15 cellular contexts compared by ENCODE assay signal in the genomic region with DNA sequence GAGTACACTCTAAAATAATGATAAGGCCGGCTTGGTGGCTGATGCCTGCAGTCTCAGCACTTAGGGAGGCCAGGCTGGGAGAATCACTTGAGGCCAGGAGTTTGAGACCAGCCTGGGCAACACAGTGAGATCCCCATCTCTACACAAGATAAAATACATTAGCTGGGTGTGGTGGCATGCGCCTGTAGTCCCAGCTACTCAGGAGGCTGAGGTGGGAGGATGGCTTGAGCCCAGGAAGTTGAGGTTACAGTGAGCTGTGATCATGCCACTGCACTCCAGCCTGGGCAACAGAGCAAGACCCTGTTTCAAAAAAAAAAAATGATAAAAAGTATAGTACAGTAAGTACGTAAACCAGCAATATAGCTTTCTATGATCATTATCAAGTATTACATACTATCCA. TPM values are rescaled to one million over a fixed set of nuclear protein-coding genes. Genes with fewer than 3 reads are reported as not detected.
DNase-seq lines count a peak whose midpoint lies in the region; ATAC-seq, FAIRE-seq and TF ChIP-seq lines count a peak whose summit lies in the region.
"Not testable (repeated sequence)": the region's sequence is repeated elsewhere in the genome, so short reads cannot be mapped to it uniquely, and the experiment has no call there.
"Had no signal": no experiment of that assay in that cellular context is flagged by ENCODE, and none has a peak within 500 bp of the region (broad histone marks: within the 10 kb centered on the region; RNA-seq: fewer than 3 reads in every experiment).

No MANE protein-coding gene starts in this region.

- not testable (repeated sequence) for H3K27ac ChIP-seq in HEK293 (ENCODE audit: extremely low read depth, low read depth, low read length); K562 (ENCODE audit: extremely low read depth, low read depth, low read length); spleen; aorta (ENCODE audit: low read depth in 1 of 2, low read length in 2 of 2)

- not testable (repeated sequence) for ATAC-seq in T-helper 17 cell; WTC11; K562; aorta (ENCODE audit: low FRiP score)

- H3K4me1 Mint-ChIP-seq in T-helper 17 cell: peaks cover 10% of the 10 kb centered on the region
- H3K4me1 Mint-ChIP-seq in WTC11: not testable (repeated sequence)
- peaks cover 12% of the 10 kb centered on the region for H3K4me1 Mint-ChIP-seq in activated CD4-positive, alpha-beta T cell treated with anti-CD3 and anti-CD28 coated beads, Interleukin-2, amount 10 ng/mL, durations not matched to agents 7 days and 5 days
- H3K4me1 Mint-ChIP-seq in activated CD4-positive, alpha-beta memory T cell treated with anti-CD3 and anti-CD28 coated beads, Interleukin-2, amount 10 ng/mL, durations not matched to agents 7 days and 5 days: peaks cover 33% of the 10 kb centered on the region

- not testable (repeated sequence) for TF ChIP-seq CTCF in HEK293 (tag by site-specific recombination; IDR thresholded peaks at IDR 0.05); WTC11 (IDR thresholded peaks at IDR 0.05); K562 (IDR thresholded peaks at IDR 0.05 in 2 of 3, conservative IDR thresholded peaks at IDR 0.05 in 1 of 3; ENCODE audit: insufficient read depth in 2 of 3, low read depth in 1 of 3, low read length in 3 of 3); spleen (IDR thresholded peaks at IDR 0.05 in 8 of 11, conservative IDR thresholded peaks at IDR 0.05 in 3 of 11)

- FAIRE-seq in K562 (lab: Jason Lieb, UNC): not testable (repeated sequence)

- TF ChIP-seq RAD21 in K562 (CRISPR knock-in tag; conservative IDR thresholded peaks at IDR 0.05 in 1 of 2, IDR thresholded peaks at IDR 0.05 in 1 of 2): not testable (repeated sequence)

- peak overlapping the region; percentile 69 for H3K27ac Mint-ChIP-seq in T-helper 17 cell
- not testable (repeated sequence) for H3K27ac Mint-ChIP-seq in WTC11
- peak overlapping the region; percentile 13 for H3K27ac Mint-ChIP-seq in activated CD4-positive, alpha-beta T cell treated with anti-CD3 and anti-CD28 coated beads, Interleukin-2, amount 10 ng/mL, durations not matched to agents 7 days and 5 days
- H3K27ac Mint-ChIP-seq in activated CD4-positive, alpha-beta memory T cell treated with anti-CD3 and anti-CD28 coated beads, Interleukin-2, amount 10 ng/mL, durations not matched to agents 7 days and 5 days: peak overlapping the region; percentile 40

- not testable (repeated sequence) for H3K36me3 ChIP-seq in HEK293 (ENCODE audit: control insufficient read depth in 2 of 2, insufficient read depth in 1 of 2, low read length in 2 of 2); spleen; aorta (ENCODE audit: control insufficient read depth in 1 of 2, insufficient read depth in 2 of 2, low read length in 1 of 2)
- H3K36me3 ChIP-seq in K562 (ENCODE audit: control insufficient read depth, insufficient read depth, low read length): peaks cover 49% of the 10 kb centered on the region; the same call in 2 of the 3 replicates

- H4K20me1 ChIP-seq in K562 (replicated peaks; ENCODE audit: control insufficient read depth, insufficient read depth, low read length): not testable (repeated sequence)

- not testable (repeated sequence) for H3K4me2 ChIP-seq in K562 (ENCODE audit: insufficient read depth, low read length)

- not testable (repeated sequence) for H3K9me3 Mint-ChIP-seq in WTC11; activated CD4-positive, alpha-beta T cell treated with anti-CD3 and anti-CD28 coated beads, Interleukin-2, amount 10 ng/mL, durations not matched to agents 7 days and 5 days; activated CD4-positive, alpha-beta memory T cell treated with anti-CD3 and anti-CD28 coated beads, Interleukin-2, amount 10 ng/mL, durations not matched to agents 7 days and 5 days

- H2AFZ ChIP-seq in K562 (ENCODE audit: low read depth, low read length): not testable (repeated sequence)

- H3K27me3 ChIP-seq in K562 (ENCODE audit: control insufficient read depth in 2 of 2, insufficient read depth in 2 of 2, low read length in 2 of 2); spleen (replicated peaks in 1 of 7); aorta (ENCODE audit: control insufficient read depth in 1 of 2, insufficient read depth in 2 of 2, low read length in 1 of 2): not testable (repeated sequence)

- intact Hi-C loops in K562 (cut with micrococcal nuclease); spleen (cut with DNase I; ENCODE audit: low total_unique reads); aorta (cut with DNase I): not testable (repeated sequence)

- POLR2A ChIA-PET in HEK293 (lab: Yijun Ruan, JAX); WTC11 (lab: Charles Lee); activated CD4-positive, alpha-beta T cell treated with anti-CD3 and anti-CD28 coated beads, Interleukin-2, amount 10 ng/mL, durations not matched to agents 7 days and 5 days (lab: Charles Lee): not testable (repeated sequence)
- POLR2A ChIA-PET in activated CD4-positive, alpha-beta memory T cell treated with anti-CD3 and anti-CD28 coated beads, Interleukin-2, amount 10 ng/mL, durations not matched to agents 7 days and 5 days (lab: Charles Lee): interaction anchor here (1.2 to 2.4 kb wide), 2 partner anchors 38 to 193 kb away, joined by 3 to 12 read pairs; a partner anchor contains a TSS
- POLR2A ChIA-PET in K562 (lab: Yijun Ruan, JAX): interaction anchor here (0.6 to 1.3 kb wide), 4 partner anchors 82 to 222 kb away, joined by 3 to 5 read pairs (median 4); a partner anchor contains a TSS

- 69% methylated on average over 3 of the region's 3 CpGs for WGBS in K562 (ENCODE audit: insufficient coverage, low coverage, missing lambda C conversion rate)
- WGBS in spleen, 5 donors: 91 to 95% (median 92%) methylated on average over 3 of the region's 3 CpGs
- WGBS in aorta, 2 donors: 84 to 88% methylated on average over 3 of the region's 3 CpGs

- not testable (repeated sequence) for TF ChIP-seq EP300 in K562 (IDR thresholded peaks at IDR 0.05; ENCODE audit: low read length)

- not testable (repeated sequence) for H3K36me3 Mint-ChIP-seq in T-helper 17 cell (ENCODE audit: low read depth); activated CD4-positive, alpha-beta T cell treated with anti-CD3 and anti-CD28 coated beads, Interleukin-2, amount 10 ng/mL, durations not matched to agents 7 days and 5 days (ENCODE audit: low read depth)
- H3K36me3 Mint-ChIP-seq in WTC11: peaks cover 17% of the 10 kb centered on the region
- peaks cover 55% of the 10 kb centered on the region for H3K36me3 Mint-ChIP-seq in activated CD4-positive, alpha-beta memory T cell treated with anti-CD3 and anti-CD28 coated beads, Interleukin-2, amount 10 ng/mL, durations not matched to agents 7 days and 5 days (ENCODE audit: low read depth)

- TF ChIP-seq POLR2A in K562 (conservative IDR thresholded peaks at IDR 0.05); spleen (IDR thresholded peaks at IDR 0.05): not testable (repeated sequence)

- not testable (repeated sequence) for H3K4me3 ChIP-seq in HEK293 (ENCODE audit: low read depth, low read length); K562; spleen; aorta (ENCODE audit: low read length in 2 of 2)

- not testable (repeated sequence) for H3K9ac ChIP-seq in K562 (ENCODE audit: insufficient read depth in 1 of 2, low read depth in 2 of 2, low read length in 2 of 2)

- not testable (repeated sequence) for H3K9me1 ChIP-seq in K562 (ENCODE audit: control insufficient read depth, insufficient read depth, low read length)

- H3K9me3 ChIP-seq in HEK293 (ENCODE audit: control insufficient read depth, insufficient read depth, low read depth, low read length); T-helper 17 cell (ENCODE audit: control insufficient read depth, low read length, poor library complexity, severe bottlenecking); K562 (replicated peaks; ENCODE audit: control insufficient read depth, insufficient read depth, low read depth, low read length); aorta (ENCODE audit: control insufficient read depth, low read length): not testable (repeated sequence)
- peaks cover 0 to 16% (median 11%) of the 10 kb centered on the region in 8 donors for H3K9me3 ChIP-seq in spleen

- not testable (repeated sequence) for DNase-seq in T-helper 17 cell; WTC11 (ENCODE audit: low spot score); activated CD4-positive, alpha-beta T cell treated with anti-CD3 and anti-CD28 coated beads, Interleukin-2, amount 10 ng/mL, durations not matched to agents 7 days and 5 days; activated CD4-positive, alpha-beta memory T cell treated with anti-CD3 and anti-CD28 coated beads, Interleukin-2, amount 10 ng/mL, durations not matched to agents 7 days and 5 days; K562 (ENCODE audit: extremely low read depth in 1 of 4, low spot score in 3 of 4)
- DNase-seq in spleen (peak; percentile 8), aorta (peak; percentile 15 to 17)

- CTCF ChIA-PET in HEK293 (lab: Yijun Ruan, JAX) (interaction anchor here (0.7 to 0.8 kb wide), 2 partner anchors 22 to 1817 kb away, joined by 3 to 4 read pairs; no protein-coding TSS in a partner anchor), WTC11 (lab: Charles Lee) (interaction anchor here (0.8 kb wide), 1 partner anchor 23 kb away, joined by 3 read pairs; no protein-coding TSS in a partner anchor)
- CTCF ChIA-PET in activated CD4-positive, alpha-beta T cell treated with anti-CD3 and anti-CD28 coated beads, Interleukin-2, amount 10 ng/mL, durations not matched to agents 7 days and 5 days (lab: Charles Lee): interaction anchor here (0.6 to 3.2 kb wide), 8 partner anchors 12 to 176 kb away, joined by 3 to 10 read pairs (median 4); no protein-coding TSS in a partner anchor
- CTCF ChIA-PET in activated CD4-positive, alpha-beta memory T cell treated with anti-CD3 and anti-CD28 coated beads, Interleukin-2, amount 10 ng/mL, durations not matched to agents 7 days and 5 days (lab: Charles Lee): interaction anchor here (1.7 kb wide), 1 partner anchor 13 kb away, joined by 3 read pairs; no protein-coding TSS in a partner anchor
- CTCF ChIA-PET in K562 (lab: Yijun Ruan, JAX; ENCODE audit: low intra/inter-chr PET ratio): not testable (repeated sequence)

- H3K79me2 ChIP-seq in K562 (ENCODE audit: control insufficient read depth, insufficient read depth, low read length): not testable (repeated sequence)

- BruUV-seq in K562 (replicated peaks; lab: Mats Ljungman, UMichigan): not testable (repeated sequence)

- not testable (repeated sequence) for H3K27me3 Mint-ChIP-seq in T-helper 17 cell; WTC11 (ENCODE audit: low read depth); activated CD4-positive, alpha-beta T cell treated with anti-CD3 and anti-CD28 coated beads, Interleukin-2, amount 10 ng/mL, durations not matched to agents 7 days and 5 days; activated CD4-positive, alpha-beta memory T cell treated with anti-CD3 and anti-CD28 coated beads, Interleukin-2, amount 10 ng/mL, durations not matched to agents 7 days and 5 days

- in situ Hi-C loops in K562 (cut with MboI): not testable (repeated sequence)

- H3K4me1 ChIP-seq in HEK293 (ENCODE audit: control insufficient read depth, insufficient read depth, low read length); K562 (replicated peaks in 1 of 2; ENCODE audit: control insufficient read depth in 2 of 2, insufficient read depth in 2 of 2, low read length in 2 of 2); spleen; aorta (ENCODE audit: control insufficient read depth in 1 of 2, insufficient read depth in 2 of 2, low read length in 2 of 2): not testable (repeated sequence)

- H3K4me3 Mint-ChIP-seq in T-helper 17 cell; WTC11; activated CD4-positive, alpha-beta T cell treated with anti-CD3 and anti-CD28 coated beads, Interleukin-2, amount 10 ng/mL, durations not matched to agents 7 days and 5 days; activated CD4-positive, alpha-beta memory T cell treated with anti-CD3 and anti-CD28 coated beads, Interleukin-2, amount 10 ng/mL, durations not matched to agents 7 days and 5 days: not testable (repeated sequence)

RNA-seq across cellular contexts. Expression of a gene that starts 38.0 kb away (rescaled TPM):
- under 1 TPM; 0.20 to 0.34 TPM for total RNA-seq in T-helper 17 cell
- total RNA-seq in WTC11 (2021): 20.5 to 21.3 TPM (median 20.8 TPM) in 3 replicates
- 1 to 10 TPM; 6.0 to 6.5 TPM for total RNA-seq in activated CD4-positive, alpha-beta T cell treated with anti-CD3 and anti-CD28 coated beads, Interleukin-2, amount 10 ng/mL, durations not matched to agents 7 days and 5 days
- 10 to 100 TPM; 32.9 to 34.3 TPM for total RNA-seq in activated CD4-positive, alpha-beta memory T cell treated with anti-CD3 and anti-CD28 coated beads, Interleukin-2, amount 10 ng/mL, durations not matched to agents 7 days and 5 days
- total RNA-seq in K562 (2011; cell fraction: chromatin; rRNA removed; ENCODE audit: low replicate concordance): 14.4 and 37.6 TPM in 2 replicates
- 36.7 and 39.3 TPM in 2 replicates for total RNA-seq in K562 (2011; cell fraction: nucleolus; rRNA removed)
- 23.4 and 24.7 TPM in 2 replicates for total RNA-seq in K562 (2011; cell fraction: nucleoplasm; rRNA removed)
- total RNA-seq in K562 (2014; rRNA removed): 22.2 and 27.1 TPM in 2 replicates
- total RNA-seq in K562 (2014; rRNA removed; fragmentation: Illumina TruSeq; extraction: Trizol): 5.9 and 8.7 TPM in 2 replicates
- total RNA-seq in K562 (2015; rRNA removed; fragmentation: Illumina TruSeq; extraction: Trizol): 17.1 and 18.9 TPM in 2 replicates
- 38.4 and 40.2 TPM in 2 replicates for total RNA-seq in K562 (2021)
- 5.6 and 12.0 TPM in 2 replicates for polyA plus RNA-seq in K562 (2011; rRNA removed)
- polyA plus RNA-seq in K562 (2011; cell fraction: cytosol; rRNA removed): 10.7 and 17.1 TPM in 2 replicates
- polyA plus RNA-seq in K562 (2011; cell fraction: nucleus; rRNA removed): 8.7 and 10.8 TPM in 2 replicates
- 23.2 and 39.4 TPM in 2 replicates for polyA plus RNA-seq in K562 (2012)
- 22.4 and 24.4 TPM in 2 replicates for polyA plus RNA-seq in K562 (2014; fragmentation: Illumina TruSeq; extraction: Trizol)
- 1 to 10 TPM; 3.5 to 3.7 TPM for polyA plus RNA-seq in K562 (2014; fragmentation: Nextera tagmentation; extraction: Ambion mirVana)
- 18.2 and 19.9 TPM in 2 replicates for polyA plus RNA-seq in K562 (2014; rRNA removed)
- 6.5 and 7.8 TPM in 2 replicates for polyA minus RNA-seq in K562 (2011; rRNA and poly(A)+ RNA removed)
- polyA minus RNA-seq in K562 (2011; cell fraction: cytosol; rRNA and poly(A)+ RNA removed): 14.6 and 16.9 TPM in 2 replicates
- polyA minus RNA-seq in K562 (2011; cell fraction: nucleus; rRNA and poly(A)+ RNA removed): 5.3 and 7.6 TPM in 2 replicates
- 1 to 10 TPM; 1.3 to 7.6 (median 2.2) TPM for total RNA-seq in spleen
- polyA plus RNA-seq in spleen: 1 to 10 TPM; 1.7 to 2.0 (median 1.9) TPM
- total RNA-seq in aorta: 1 to 10 TPM in 1 of 2 donors, under 1 TPM in 1; 0.88 to 4.7 TPM
- polyA plus RNA-seq in aorta: 1 to 10 TPM in 1 of 2 donors, under 1 TPM in 1; 0.74 to 1.8 TPM
- total RNA-seq: A673; Caco-2; Calu3; CD4-positive, alpha-beta memory T cell; CD8-positive, alpha-beta T cell had no signal
- polyA plus RNA-seq: BJ; CD4-positive, alpha-beta memory T cell; CD8-positive, alpha-beta memory T cell had no signal
